8 cellular contexts compared by ENCODE assay signal in the genomic region with DNA sequence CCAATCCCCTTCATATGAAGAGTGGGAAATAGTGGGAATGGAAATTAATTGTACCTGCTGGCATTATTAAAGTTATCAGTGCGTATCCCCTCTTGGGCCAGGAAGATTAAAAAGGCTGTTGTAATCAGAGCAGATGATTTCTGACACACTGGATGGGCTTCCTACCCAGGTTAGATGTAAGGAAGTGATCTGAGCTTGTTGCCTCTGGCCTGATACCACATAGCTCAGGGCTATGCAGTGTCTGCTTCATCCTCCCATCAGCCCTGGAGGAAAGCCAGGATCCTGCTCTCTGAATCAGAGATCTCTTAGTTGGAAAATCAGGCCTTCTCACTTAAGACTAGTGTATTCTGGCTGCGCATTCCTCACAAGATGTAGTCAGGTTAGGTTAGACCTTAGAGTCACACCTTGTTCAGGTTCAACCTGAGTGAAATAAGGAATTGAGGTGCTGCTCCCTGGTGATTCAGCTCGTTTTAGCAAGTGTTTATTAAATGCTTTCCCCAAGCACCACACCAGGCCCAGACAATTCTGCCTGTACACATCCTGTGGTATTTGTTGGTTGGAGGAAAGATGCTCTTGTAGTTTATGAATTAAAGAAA.
DNase-seq lines count a peak whose midpoint lies in the region; ATAC-seq, FAIRE-seq and TF ChIP-seq lines count a peak whose summit lies in the region.
"Not testable (repeated sequence)": the region's sequence is repeated elsewhere in the genome, so short reads cannot be mapped to it uniquely, and the experiment has no call there.

No MANE protein-coding gene starts in this region.

- H3K27me3 Mint-ChIP-seq in astrocyte (ENCODE audit: low read depth, unreplicated experiment), result not testable (repeated sequence)

- not testable (repeated sequence) for H3K4me1 ChIP-seq in Karpas-422 (ENCODE audit: low read length); RWPE2 (ENCODE audit: insufficient read depth, poor library complexity, severe bottlenecking); astrocyte (ENCODE audit: insufficient read depth, low read length)

- H3K36me3 ChIP-seq in Karpas-422 (ENCODE audit: insufficient read depth, low read length); RWPE2 (ENCODE audit: low read depth); astrocyte (ENCODE audit: insufficient read depth, low read length): not testable (repeated sequence)

- not testable (repeated sequence) for H3K4me1 Mint-ChIP-seq in astrocyte (ENCODE audit: low read depth, unreplicated experiment)

- DNase-seq in ELR (ENCODE audit: low read depth), result peak; percentile 82
- DNase-seq in Karpas-422, result peak; percentile 37
- peak; percentile 34 for DNase-seq in RWPE2 (ENCODE audit: low spot score)
- DNase-seq in astrocyte (ENCODE audit: low read depth), result peak; percentile 8
- peak; percentile 11 for DNase-seq in epithelial cell of esophagus (ENCODE audit: low read depth)
- peak; percentile 37 for DNase-seq in fibroblast of peridontal ligament (ENCODE audit: extremely low read depth)
- DNase-seq in iris pigment epithelial cell (ENCODE audit: low read depth), result peak; percentile 82
- DNase-seq in renal cortical epithelial cell (ENCODE audit: low read depth), result peak; percentile 12

- not testable (repeated sequence) for H3K27me3 ChIP-seq in Karpas-422 (ENCODE audit: low read length); RWPE2 (ENCODE audit: insufficient read depth, poor library complexity, severe bottlenecking); astrocyte (ENCODE audit: insufficient read depth, low read length)

- peak; percentile 93 for ATAC-seq in RWPE2 (ENCODE audit: low read depth)

- H3K36me3 Mint-ChIP-seq in astrocyte (ENCODE audit: low read depth, unreplicated experiment), result not testable (repeated sequence)

- not testable (repeated sequence) for H3K9me2 ChIP-seq in Karpas-422 (replicated peaks; ENCODE audit: insufficient read depth, low read length)

- not testable (repeated sequence) for H3K9me3 ChIP-seq in Karpas-422 (ENCODE audit: low read length); RWPE2 (ENCODE audit: severe bottlenecking); astrocyte (ENCODE audit: insufficient read depth, low read depth, low read length)

- FAIRE-seq in astrocyte (lab: Jason Lieb, UNC), result not testable (repeated sequence)

- H3K4me3 ChIP-seq in Karpas-422 (ENCODE audit: low read length); RWPE2 (ENCODE audit: severe bottlenecking); astrocyte (ENCODE audit: insufficient read depth, low read depth, low read length); epithelial cell of esophagus (ENCODE audit: low read length): not testable (repeated sequence)

- TF ChIP-seq CTCF in RWPE2 (IDR thresholded peaks at IDR 0.05; ENCODE audit: poor library complexity, severe bottlenecking); astrocyte (IDR thresholded peaks at IDR 0.05; ENCODE audit: insufficient read depth, low read depth, low read length); epithelial cell of esophagus (IDR thresholded peaks at IDR 0.05; ENCODE audit: insufficient read depth, low read depth, low read length, missing control alignments): not testable (repeated sequence)

- H3K4me3 Mint-ChIP-seq in astrocyte (ENCODE audit: unreplicated experiment), result not testable (repeated sequence)

- not testable (repeated sequence) for H3K9me3 Mint-ChIP-seq in astrocyte (ENCODE audit: unreplicated experiment)

- not testable (repeated sequence) for H3K4me2 ChIP-seq in Karpas-422 (ENCODE audit: low read depth, low read length, poor library complexity, severe bottlenecking); astrocyte (ENCODE audit: low read length)

- not testable (repeated sequence) for H3K9ac ChIP-seq in Karpas-422 (ENCODE audit: low read length); astrocyte (ENCODE audit: low read length)

- H3K27ac ChIP-seq in Karpas-422 (ENCODE audit: low read length); RWPE2 (ENCODE audit: poor library complexity, severe bottlenecking); astrocyte (ENCODE audit: low read depth, low read length): not testable (repeated sequence)

- H3K27ac Mint-ChIP-seq in astrocyte (ENCODE audit: unreplicated experiment), result not testable (repeated sequence)

- H3K79me2 ChIP-seq in Karpas-422 (ENCODE audit: low read length); astrocyte (ENCODE audit: insufficient read depth, low read length): not testable (repeated sequence)

- H2AFZ ChIP-seq in Karpas-422 (ENCODE audit: low read length); astrocyte (ENCODE audit: low read depth, low read length): not testable (repeated sequence)

- H4K20me1 ChIP-seq in Karpas-422 (ENCODE audit: insufficient read depth, low read depth, low read length); astrocyte (ENCODE audit: insufficient read depth, low read length): not testable (repeated sequence)

Comparison
In these comparisons a context has a peak if more than half of its experiments do, and no peak if none do; other contexts are left out.
1. DNase-seq: peak in every context shown above with its lines; median percentile 82 in ELR; 82 in iris pigment epithelial cell; 37 in Karpas-422; 37 in fibroblast of peridontal ligament; 34 in RWPE2; 12 in renal cortical epithelial cell; 11 in epithelial cell of esophagus; 8 in astrocyte.